ENCODE assay signal across 20 cellular contexts in genomic region chr12:118391424-118391823, GRCh38. TPM values are rescaled to one million over a fixed set of nuclear protein-coding genes. Genes with fewer than 3 reads are reported as not detected.
DNase-seq lines count a peak whose midpoint lies in the region; ATAC-seq and TF ChIP-seq lines count a peak whose summit lies in the region.
"Had no signal": no experiment of that assay in that cellular context is flagged by ENCODE, and none has a peak within 500 bp of the region (broad histone marks: within the 10 kb centered on the region; RNA-seq: fewer than 3 reads in every experiment).

No MANE protein-coding gene starts in this region.

- no peak for TF ChIP-seq POLR2A in breast epithelium (IDR thresholded peaks at IDR 0.05)

- in situ Hi-C loops in mammary epithelial cell (cut with MboI; ENCODE audit: low sequenced_read_pairs in 2 of 2): no loop called here

- H3K23ac ChIP-seq in trophoblast cell (ENCODE audit: low read length): no peak overlapping the region

- peak in 1 of 2 donors; percentile 30 for DNase-seq in breast epithelium (ENCODE audit: low spot score in 2 of 2)
- DNase-seq in mammary epithelial cell: no peak
- peak; percentile 47 for DNase-seq in fibroblast of the aortic adventitia (ENCODE audit: low read depth)
- no peak for DNase-seq in psoas muscle
- no peak for DNase-seq in NOMO-1 treated with dmso at 0.1 percent for 144 hours (lab: John Stamatoyannopoulos, UW; ENCODE audit: unreplicated experiment)
- DNase-seq in activated CD8-positive, alpha-beta T cell treated with anti-CD3 and anti-CD28 coated beads, Interleukin-2, amount 10 ng/mL, durations not matched to agents 7 days and 5 days: no peak
- DNase-seq in trophoblast cell: no peak
- DNase-seq: BE2C, DMS79, H7, Kasumi-1, NCI-H1417 treated with DMSO at 0.1 percent for 48 hours, NCI-H187, NCI-H2107, NCI-H2227 treated with DMSO at 0.1 percent for 48 hours, NCI-H510A, NCI-H748 treated with DMSO at 0.1 percent for 48 hours, SJCRH30 had no signal

- CTCF ChIA-PET in mammary epithelial cell (lab: Charles Lee; ENCODE audit: low non-redundant PET): no interaction called here
- CTCF ChIA-PET in activated CD8-positive, alpha-beta T cell treated with anti-CD3 and anti-CD28 coated beads, Interleukin-2, amount 10 ng/mL, durations not matched to agents 7 days and 5 days (lab: Charles Lee): interaction anchor here (1.6 to 3.8 kb wide), 2 partner anchors 14 to 15 kb away, joined by 4 to 26 read pairs; partner anchors contain the start of gene SUDS3

- no peak for TF ChIP-seq CTCF in breast epithelium (IDR thresholded peaks at IDR 0.05)
- no peak for TF ChIP-seq CTCF in mammary epithelial cell (conservative IDR thresholded peaks at IDR 0.05 in 1 of 2, IDR thresholded peaks at IDR 0.05 in 1 of 2; ENCODE audit: extremely low read depth in 1 of 2, insufficient read depth in 1 of 2, low read depth in 1 of 2, low read length in 2 of 2)
- no peak for TF ChIP-seq CTCF in brain (conservative IDR thresholded peaks at IDR 0.05)
- TF ChIP-seq CTCF in fibroblast of the aortic adventitia (IDR thresholded peaks at IDR 0.05; ENCODE audit: insufficient read depth, low read length): no peak
- TF ChIP-seq CTCF in psoas muscle (IDR thresholded peaks at IDR 0.05): no peak

- no peaks in the 10 kb centered on the region for H4K20me1 ChIP-seq in mammary epithelial cell (ENCODE audit: insufficient read depth, low read length)

- 30% methylated on average over 2 of the region's 2 CpGs for WGBS in mammary epithelial cell (ENCODE audit: low coverage, missing lambda C conversion rate)
- WGBS in psoas muscle, 3 donors: 40 to 44% (median 41%) methylated on average over 2 of the region's 2 CpGs
- WGBS in trophoblast cell (ENCODE audit: extremely low coverage, insufficient coverage, insufficient read length): no CpG with 5 or more reads among the region's 2 CpGs

- no peak overlapping the region for H2BK5ac ChIP-seq in trophoblast cell (ENCODE audit: low read depth, low read length, poor library complexity)

- no peaks in the 10 kb centered on the region for H3K79me1 ChIP-seq in trophoblast cell (ENCODE audit: low read length)

- H3K9me3 ChIP-seq in breast epithelium: no peaks in the 10 kb centered on the region
- H3K9me3 ChIP-seq in mammary epithelial cell (replicated peaks; ENCODE audit: insufficient read depth, low read length): no peaks in the 10 kb centered on the region
- H3K9me3 ChIP-seq in psoas muscle: no peaks in the 10 kb centered on the region
- H3K9me3 ChIP-seq in trophoblast cell (ENCODE audit: insufficient read depth, low read depth, low read length): no peaks in the 10 kb centered on the region
- H3K9me3 ChIP-seq: BE2C, SJCRH30 had no signal

- no peaks in the 10 kb centered on the region for H3K4me1 Mint-ChIP-seq in brain
- no peaks in the 10 kb centered on the region for H3K4me1 Mint-ChIP-seq in activated CD8-positive, alpha-beta T cell treated with anti-CD3 and anti-CD28 coated beads, Interleukin-2, amount 10 ng/mL, durations not matched to agents 7 days and 5 days (ENCODE audit: low read depth)

- H3K36me3 ChIP-seq in breast epithelium: no peaks in the 10 kb centered on the region
- peaks cover 31% of the 10 kb centered on the region for H3K36me3 ChIP-seq in mammary epithelial cell (ENCODE audit: insufficient read depth, low read length)
- peaks cover 15 to 100% of the 10 kb centered on the region in 2 donors for H3K36me3 ChIP-seq in psoas muscle (ENCODE audit: insufficient read depth in 1 of 2, low read depth in 1 of 2)
- peaks cover 26 to 62% of the 10 kb centered on the region in 2 experiments for H3K36me3 ChIP-seq in trophoblast cell (ENCODE audit: control insufficient read depth in 1 of 2, insufficient read depth in 2 of 2, low read length in 2 of 2)

- ATAC-seq in psoas muscle: peak in 3 of 4 donors; percentile 49 to 63 (median 53)
- ATAC-seq in activated CD8-positive, alpha-beta T cell treated with anti-CD3 and anti-CD28 coated beads, Interleukin-2, amount 10 ng/mL, durations not matched to agents 7 days and 5 days: no peak
- ATAC-seq: Panc1 had no signal

- H2AK5ac ChIP-seq in trophoblast cell (ENCODE audit: low read length): no peak overlapping the region

- H3K4me3 ChIP-seq in breast epithelium (no peak overlapping the region), mammary epithelial cell (replicated peaks in 1 of 3; ENCODE audit: insufficient read depth in 1 of 3, low read depth in 2 of 3, low read length in 3 of 3) (no peak overlapping the region), fibroblast of the aortic adventitia (ENCODE audit: low read depth, low read length) (no peak overlapping the region), psoas muscle (no peak overlapping the region), trophoblast cell (ENCODE audit: low read depth, low read length) (no peak overlapping the region)
- H3K4me3 ChIP-seq: SJCRH30 had no signal

- peak overlapping the region in 3 of 5 experiments; percentile 20 to 72 (median 61) for H3K27ac Mint-ChIP-seq in brain
- no peak overlapping the region for H3K27ac Mint-ChIP-seq in activated CD8-positive, alpha-beta T cell treated with anti-CD3 and anti-CD28 coated beads, Interleukin-2, amount 10 ng/mL, durations not matched to agents 7 days and 5 days

- H3K4me2 ChIP-seq in mammary epithelial cell (ENCODE audit: insufficient read depth, low read depth, low read length) (no peak overlapping the region), trophoblast cell (ENCODE audit: low read length) (no peak overlapping the region)

- no peak overlapping the region for H4K91ac ChIP-seq in trophoblast cell (ENCODE audit: low read depth, low read length)

- dilution Hi-C loops in mammary epithelial cell (cut with HindIII; ENCODE audit: low sequenced_read_pairs): no loop called here

- H3K4ac ChIP-seq in trophoblast cell (ENCODE audit: low read depth, low read length): no peak overlapping the region

- no peak overlapping the region for H4K8ac ChIP-seq in trophoblast cell (ENCODE audit: low read depth, low read length)

- no peak overlapping the region for H4K12ac ChIP-seq in trophoblast cell (ENCODE audit: low read depth, low read length)

- no peaks in the 10 kb centered on the region for H3K79me2 ChIP-seq in mammary epithelial cell (ENCODE audit: insufficient read depth, low read length)
- H3K79me2 ChIP-seq in trophoblast cell (ENCODE audit: control insufficient read depth, insufficient read depth, low read length, poor library complexity): no peaks in the 10 kb centered on the region

- POLR2A ChIA-PET in activated CD8-positive, alpha-beta T cell treated with anti-CD3 and anti-CD28 coated beads, Interleukin-2, amount 10 ng/mL, durations not matched to agents 7 days and 5 days (lab: Charles Lee): no interaction called here

- H3K18ac ChIP-seq in trophoblast cell (ENCODE audit: low read length): no peak overlapping the region

- no peak overlapping the region for H3K14ac ChIP-seq in trophoblast cell (ENCODE audit: low read length)

- H3K27me3 ChIP-seq in breast epithelium: no peaks in the 10 kb centered on the region
- H3K27me3 ChIP-seq in mammary epithelial cell (ENCODE audit: insufficient read depth, low read length): no peaks in the 10 kb centered on the region
- H3K27me3 ChIP-seq in psoas muscle (ENCODE audit: insufficient read depth in 3 of 3, low read length in 2 of 3): no peaks in the 10 kb centered on the region
- no peaks in the 10 kb centered on the region for H3K27me3 ChIP-seq in trophoblast cell (ENCODE audit: insufficient read depth, low read length)
- H3K27me3 ChIP-seq: BE2C, SJCRH30 had no signal

- H3K27ac ChIP-seq in breast epithelium: peak overlapping the region; percentile 50 to 73
- no peak overlapping the region for H3K27ac ChIP-seq in mammary epithelial cell (ENCODE audit: insufficient read depth, low read depth, low read length)
- no peak overlapping the region for H3K27ac ChIP-seq in psoas muscle
- H3K27ac ChIP-seq in trophoblast cell (ENCODE audit: low read depth, low read length): no peak overlapping the region
- H3K27ac ChIP-seq: SJCRH30 had no signal

- no TSS peak for BruUV-seq in mammary epithelial cell (replicated peaks; lab: Mats Ljungman, UMichigan)

- H3K9me3 Mint-ChIP-seq in brain: no peaks in the 10 kb centered on the region
- H3K9me3 Mint-ChIP-seq in activated CD8-positive, alpha-beta T cell treated with anti-CD3 and anti-CD28 coated beads, Interleukin-2, amount 10 ng/mL, durations not matched to agents 7 days and 5 days (ENCODE audit: insufficient read depth): no peaks in the 10 kb centered on the region

- no peak overlapping the region for H3K9ac ChIP-seq in mammary epithelial cell (ENCODE audit: insufficient read depth, low read length)
- no peak overlapping the region for H3K9ac ChIP-seq in trophoblast cell (ENCODE audit: low read length)

- H3K36me3 Mint-ChIP-seq in brain: peaks cover 84% of the 10 kb centered on the region
- peaks cover 33% of the 10 kb centered on the region for H3K36me3 Mint-ChIP-seq in activated CD8-positive, alpha-beta T cell treated with anti-CD3 and anti-CD28 coated beads, Interleukin-2, amount 10 ng/mL, durations not matched to agents 7 days and 5 days (ENCODE audit: low read depth)

- no peaks in the 10 kb centered on the region for H3K27me3 Mint-ChIP-seq in brain
- H3K27me3 Mint-ChIP-seq in activated CD8-positive, alpha-beta T cell treated with anti-CD3 and anti-CD28 coated beads, Interleukin-2, amount 10 ng/mL, durations not matched to agents 7 days and 5 days (ENCODE audit: low read depth): no peaks in the 10 kb centered on the region

- intact Hi-C loops in breast epithelium (cut with DNase I; ENCODE audit: low total_unique reads) (no loop called here), mammary epithelial cell (cut with micrococcal nuclease) (no loop called here), psoas muscle (cut with DNase I) (no loop called here)

- no peak overlapping the region for H2BK120ac ChIP-seq in trophoblast cell (ENCODE audit: insufficient read depth, low read length, poor library complexity)

- H3K4me3 Mint-ChIP-seq in brain: no peak overlapping the region
- H3K4me3 Mint-ChIP-seq in activated CD8-positive, alpha-beta T cell treated with anti-CD3 and anti-CD28 coated beads, Interleukin-2, amount 10 ng/mL, durations not matched to agents 7 days and 5 days: no peak overlapping the region

- H2AFZ ChIP-seq in mammary epithelial cell (ENCODE audit: low read depth, low read length) (no peak overlapping the region), trophoblast cell (ENCODE audit: insufficient read depth, low read length, poor library complexity) (no peak overlapping the region)

- no peak overlapping the region for H2BK12ac ChIP-seq in trophoblast cell (ENCODE audit: low read length)

- H3K4me1 ChIP-seq in breast epithelium: peaks cover 0 to 5% of the 10 kb centered on the region in 2 donors
- no peaks in the 10 kb centered on the region for H3K4me1 ChIP-seq in mammary epithelial cell (ENCODE audit: insufficient read depth, low read length)
- H3K4me1 ChIP-seq in psoas muscle: peaks cover 8% of the 10 kb centered on the region
- H3K4me1 ChIP-seq in trophoblast cell (ENCODE audit: control insufficient read depth in 1 of 2, insufficient read depth in 2 of 2, low read length in 2 of 2): no peaks in the 10 kb centered on the region
- H3K4me1 ChIP-seq: BE2C, SJCRH30 had no signal

RNA-seq across cellular contexts. Expression of gene SUDS3, which starts 15.1 kb away (rescaled TPM):
- total RNA-seq in breast epithelium: 10 to 100 TPM; 38.9 to 66.3 (median 47.2) TPM
- total RNA-seq in mammary epithelial cell: 10 to 100 TPM; 30.3 to 48.7 TPM
- polyA plus RNA-seq in mammary epithelial cell: 13.0 TPM
- polyA minus RNA-seq in mammary epithelial cell: 21.1 TPM
- polyA plus RNA-seq in brain (ENCODE audit: insufficient read depth, low read depth, low replicate concordance): 19.9 TPM
- total RNA-seq in fibroblast of the aortic adventitia (ENCODE audit: low replicate concordance): 29.0 and 36.4 TPM in 2 replicates
- 10 to 100 TPM; 15.6 to 27.1 (median 22.4) TPM for total RNA-seq in psoas muscle
- 10 to 100 TPM in 1 of 3 donors, 1 to 10 TPM in 2; 8.3 to 27.8 (median 9.0) TPM for polyA plus RNA-seq in psoas muscle
- total RNA-seq in activated CD8-positive, alpha-beta T cell treated with anti-CD3 and anti-CD28 coated beads, Interleukin-2, amount 10 ng/mL, durations not matched to agents 7 days and 5 days: 10 to 100 TPM; 23.3 to 25.3 TPM
- 27.1 and 27.9 TPM in 2 replicates for polyA plus RNA-seq in trophoblast cell (2013)

RNA-seq across cellular contexts. Expression of gene TAOK3, which starts 18.7 kb away (rescaled TPM):
- total RNA-seq in breast epithelium (10 to 100 TPM; 43.5 to 57.8 (median 46.9) TPM), mammary epithelial cell (10 to 100 TPM; 35.5 to 53.4 TPM), fibroblast of the aortic adventitia (ENCODE audit: low replicate concordance) (27.8 and 61.2 TPM in 2 replicates), psoas muscle (10 to 100 TPM; 13.5 to 18.4 (median 18.2) TPM)
- polyA plus RNA-seq in mammary epithelial cell (35.8 TPM), brain (ENCODE audit: insufficient read depth, low read depth, low replicate concordance) (8.8 TPM), psoas muscle (10 to 100 TPM in 1 of 3 donors, 1 to 10 TPM in 2; 6.5 to 22.2 (median 7.5) TPM)
- polyA minus RNA-seq in mammary epithelial cell: 122 TPM
- total RNA-seq in activated CD8-positive, alpha-beta T cell treated with anti-CD3 and anti-CD28 coated beads, Interleukin-2, amount 10 ng/mL, durations not matched to agents 7 days and 5 days: 10 to 100 TPM; 57.1 to 61.4 TPM
- polyA plus RNA-seq in trophoblast cell (2013): 8.2 and 8.4 TPM in 2 replicates

Comparison
In these comparisons a context has a peak if more than half of its experiments do, and no peak if none do; other contexts are left out.
1. H3K27ac ChIP-seq: peak in breast epithelium (2 of 2); none in mammary epithelial cell (single experiment), psoas muscle (single experiment) and trophoblast cell (single experiment).